In genomic region chr1:155241069-155241679, GRCh38 we compare ENCODE assay signal across 8 cellular contexts.
DNase-seq lines count a peak whose midpoint lies in the region; ATAC-seq lines count a peak whose summit lies in the region.

No MANE protein-coding gene starts in this region.

- H3K4me3 Mint-ChIP-seq in dendritic cell treated with granulocyte-macrophage colony-stimulating factor and Interleukin-4, amounts not matched to agents 40 ng/mL and 50 ng/mL, for 4 days = peak overlapping the region; percentile 84

- H3K9me3 Mint-ChIP-seq in dendritic cell treated with granulocyte-macrophage colony-stimulating factor and Interleukin-4, amounts not matched to agents 40 ng/mL and 50 ng/mL, for 4 days = no peaks in the 10 kb centered on the region

- H3K27me3 Mint-ChIP-seq in dendritic cell treated with granulocyte-macrophage colony-stimulating factor and Interleukin-4, amounts not matched to agents 40 ng/mL and 50 ng/mL, for 4 days = no peaks in the 10 kb centered on the region

- DNase-seq in C1 segment of cervical spinal cord (lab: John Stamatoyannopoulos, UW) (peak in 12 of 14 donors; percentile 18 to 81 (median 69)), NCI-H526 (lab: John Stamatoyannopoulos, UW) (peak; percentile 90 to 95), left kidney (ENCODE audit: low read depth, low spot score) (peak; percentile 90)
- peak; percentile 43 for DNase-seq in activated CD4-positive, alpha-beta T cell treated with anti-CD3 and anti-CD28 coated beads for 1 hour
- DNase-seq in stimulated activated CD4-positive, alpha-beta T cell treated with anti-CD3 and anti-CD28 coated beads, Interleukin-2, amount 100 ng/mL, for 4 hours (ENCODE audit: low read depth) = peak; percentile 53

- H3K27ac Mint-ChIP-seq in dendritic cell treated with granulocyte-macrophage colony-stimulating factor and Interleukin-4, amounts not matched to agents 40 ng/mL and 50 ng/mL, for 4 days = peak overlapping the region; percentile 91

- H3K4me1 Mint-ChIP-seq in dendritic cell treated with granulocyte-macrophage colony-stimulating factor and Interleukin-4, amounts not matched to agents 40 ng/mL and 50 ng/mL, for 4 days (ENCODE audit: low read depth) = peaks cover 64% of the 10 kb centered on the region

- intact Hi-C loops in dendritic cell treated with granulocyte-macrophage colony-stimulating factor and Interleukin-4, amounts not matched to agents 40 ng/mL and 50 ng/mL, for 4 days (cut with micrococcal nuclease) = loop anchor here (5.0 kb wide), 1 partner anchor 34 kb away; the partner anchor contains the start of genes MTX1 and THBS3

- ATAC-seq in HG02588 (IDR thresholded peaks at IDR 0.05; ENCODE audit: unreplicated experiment) = peak; percentile 27
- no peak for ATAC-seq in HG02970 (IDR thresholded peaks at IDR 0.05; ENCODE audit: low FRiP score, unreplicated experiment)

- peaks cover 38% of the 10 kb centered on the region for H3K36me3 Mint-ChIP-seq in dendritic cell treated with granulocyte-macrophage colony-stimulating factor and Interleukin-4, amounts not matched to agents 40 ng/mL and 50 ng/mL, for 4 days (ENCODE audit: low read depth)
